Comparison of ENCODE assay signal across 8 cellular contexts in genomic region chr7:36967387-36967786, GRCh38.
A peak's percentile ranks its signal among the peaks of the same experiment; 100 is the strongest.
DNase-seq lines count a peak whose midpoint lies in the region; ATAC-seq and TF ChIP-seq lines count a peak whose summit lies in the region.

No MANE protein-coding gene starts in this region.

- ATAC-seq in activated CD8-positive, alpha-beta T cell treated with anti-CD3 and anti-CD28 coated beads for 36 hours, result no peak
- no peak for ATAC-seq in activated CD8-positive, alpha-beta T cell treated with anti-CD3 and anti-CD28 coated beads, Interleukin-2, amount 10 ng/mL, durations not matched to agents 7 days and 5 days
- peak; percentile 38 to 59 for ATAC-seq in stimulated activated naive B cell treated with anti-CD40 and anti-IgM and Interleukin-4, amounts not matched to agents 10 μg/mL and 1 μg/mL and 100 μg/mL, for 72 hours (replicated peaks)
- no peak for ATAC-seq in HG02870 (IDR thresholded peaks at IDR 0.05; ENCODE audit: unreplicated experiment)

- H3K4me3 Mint-ChIP-seq in activated CD8-positive, alpha-beta T cell treated with anti-CD3 and anti-CD28 coated beads for 36 hours, result no peak overlapping the region
- no peak overlapping the region for H3K4me3 Mint-ChIP-seq in activated CD8-positive, alpha-beta T cell treated with anti-CD3 and anti-CD28 coated beads, Interleukin-2, amount 10 ng/mL, durations not matched to agents 7 days and 5 days
- H3K4me3 Mint-ChIP-seq in stimulated activated naive B cell treated with anti-CD40 and anti-IgM and Interleukin-4, amounts not matched to agents 10 μg/mL and 1 μg/mL and 100 μg/mL, for 72 hours, result no peak overlapping the region

- intact Hi-C loops in activated CD8-positive, alpha-beta T cell treated with anti-CD3 and anti-CD28 coated beads for 36 hours (cut with micrococcal nuclease), result no loop called here

- H3K4me3 ChIP-seq in astrocyte of the spinal cord (ENCODE audit: low read depth, low read length), result no peak overlapping the region

- in situ Hi-C loops in astrocyte of the spinal cord (cut with HindIII; ENCODE audit: low sequenced_read_pairs), result no loop called here

- no peak for DNase-seq in activated CD8-positive, alpha-beta T cell treated with anti-CD3 and anti-CD28 coated beads for 36 hours
- DNase-seq in activated CD8-positive, alpha-beta T cell treated with anti-CD3 and anti-CD28 coated beads, Interleukin-2, amount 10 ng/mL, durations not matched to agents 7 days and 5 days, result no peak
- peak; percentile 63 for DNase-seq in NCI-H1092 treated with DMSO at 0.1 percent for 48 hours (lab: John Stamatoyannopoulos, UW)
- peak; percentile 71 for DNase-seq in astrocyte of the spinal cord (ENCODE audit: low read depth, low spot score)
- DNase-seq in iPS-NIHi11 (ENCODE audit: low spot score), result peak; percentile 80
- DNase-seq in stimulated activated naive B cell treated with anti-CD40 and anti-IgM and Interleukin-4, amounts not matched to agents 10 μg/mL and 1 μg/mL and 100 μg/mL, for 72 hours, result no peak
- no peak for DNase-seq in DMS79 treated with DMSO at 0.1 percent for 48 hours (lab: John Stamatoyannopoulos, UW)

- CTCF ChIA-PET in activated CD8-positive, alpha-beta T cell treated with anti-CD3 and anti-CD28 coated beads for 36 hours (lab: Charles Lee), result interaction anchor here (0.8 to 1.6 kb wide), 9 partner anchors 9 to 214 kb away, joined by 3 to 5 read pairs (median 3); no protein-coding TSS in a partner anchor
- CTCF ChIA-PET in activated CD8-positive, alpha-beta T cell treated with anti-CD3 and anti-CD28 coated beads, Interleukin-2, amount 10 ng/mL, durations not matched to agents 7 days and 5 days (lab: Charles Lee), result interaction anchor here (1.0 to 2.3 kb wide), 3 partner anchors 10 to 209 kb away, joined by 4 to 5 read pairs (median 5); no protein-coding TSS in a partner anchor

- H3K4me1 Mint-ChIP-seq in activated CD8-positive, alpha-beta T cell treated with anti-CD3 and anti-CD28 coated beads for 36 hours (ENCODE audit: low read depth), result peaks cover 48% of the 10 kb centered on the region
- peaks cover 38% of the 10 kb centered on the region for H3K4me1 Mint-ChIP-seq in activated CD8-positive, alpha-beta T cell treated with anti-CD3 and anti-CD28 coated beads, Interleukin-2, amount 10 ng/mL, durations not matched to agents 7 days and 5 days (ENCODE audit: low read depth)
- H3K4me1 Mint-ChIP-seq in stimulated activated naive B cell treated with anti-CD40 and anti-IgM and Interleukin-4, amounts not matched to agents 10 μg/mL and 1 μg/mL and 100 μg/mL, for 72 hours, result peaks cover 20 to 29% of the 10 kb centered on the region in 2 donors

- POLR2A ChIA-PET in activated CD8-positive, alpha-beta T cell treated with anti-CD3 and anti-CD28 coated beads for 36 hours (lab: Charles Lee), result no interaction called here
- POLR2A ChIA-PET in activated CD8-positive, alpha-beta T cell treated with anti-CD3 and anti-CD28 coated beads, Interleukin-2, amount 10 ng/mL, durations not matched to agents 7 days and 5 days (lab: Charles Lee), result no interaction called here

- TF ChIP-seq CTCF in activated CD8-positive, alpha-beta T cell treated with anti-CD3 and anti-CD28 coated beads for 36 hours (IDR thresholded peaks at IDR 0.05), result peak; percentile 58
- TF ChIP-seq CTCF in astrocyte of the spinal cord (IDR thresholded peaks at IDR 0.05; ENCODE audit: low read depth, low read length), result peak; percentile 89

- peaks cover 27% of the 10 kb centered on the region for H3K36me3 Mint-ChIP-seq in activated CD8-positive, alpha-beta T cell treated with anti-CD3 and anti-CD28 coated beads for 36 hours (ENCODE audit: low read depth)
- peaks cover 43% of the 10 kb centered on the region for H3K36me3 Mint-ChIP-seq in activated CD8-positive, alpha-beta T cell treated with anti-CD3 and anti-CD28 coated beads, Interleukin-2, amount 10 ng/mL, durations not matched to agents 7 days and 5 days (ENCODE audit: low read depth)
- H3K36me3 Mint-ChIP-seq in stimulated activated naive B cell treated with anti-CD40 and anti-IgM and Interleukin-4, amounts not matched to agents 10 μg/mL and 1 μg/mL and 100 μg/mL, for 72 hours, result peaks cover 3 to 21% of the 10 kb centered on the region in 2 donors

- H3K27ac Mint-ChIP-seq in activated CD8-positive, alpha-beta T cell treated with anti-CD3 and anti-CD28 coated beads for 36 hours, result no peak overlapping the region
- no peak overlapping the region for H3K27ac Mint-ChIP-seq in activated CD8-positive, alpha-beta T cell treated with anti-CD3 and anti-CD28 coated beads, Interleukin-2, amount 10 ng/mL, durations not matched to agents 7 days and 5 days
- H3K27ac Mint-ChIP-seq in stimulated activated naive B cell treated with anti-CD40 and anti-IgM and Interleukin-4, amounts not matched to agents 10 μg/mL and 1 μg/mL and 100 μg/mL, for 72 hours, result no peak overlapping the region

- no peaks in the 10 kb centered on the region for H3K27me3 Mint-ChIP-seq in activated CD8-positive, alpha-beta T cell treated with anti-CD3 and anti-CD28 coated beads for 36 hours
- no peaks in the 10 kb centered on the region for H3K27me3 Mint-ChIP-seq in activated CD8-positive, alpha-beta T cell treated with anti-CD3 and anti-CD28 coated beads, Interleukin-2, amount 10 ng/mL, durations not matched to agents 7 days and 5 days (ENCODE audit: low read depth)
- H3K27me3 Mint-ChIP-seq in stimulated activated naive B cell treated with anti-CD40 and anti-IgM and Interleukin-4, amounts not matched to agents 10 μg/mL and 1 μg/mL and 100 μg/mL, for 72 hours, result no peaks in the 10 kb centered on the region

- peaks cover 7% of the 10 kb centered on the region for H3K9me3 Mint-ChIP-seq in activated CD8-positive, alpha-beta T cell treated with anti-CD3 and anti-CD28 coated beads for 36 hours
- H3K9me3 Mint-ChIP-seq in activated CD8-positive, alpha-beta T cell treated with anti-CD3 and anti-CD28 coated beads, Interleukin-2, amount 10 ng/mL, durations not matched to agents 7 days and 5 days (ENCODE audit: insufficient read depth), result peaks cover 21% of the 10 kb centered on the region
- peaks cover 0 to 4% of the 10 kb centered on the region in 2 donors for H3K9me3 Mint-ChIP-seq in stimulated activated naive B cell treated with anti-CD40 and anti-IgM and Interleukin-4, amounts not matched to agents 10 μg/mL and 1 μg/mL and 100 μg/mL, for 72 hours

Comparison
In these comparisons a context has a peak if more than half of its experiments do, and no peak if none do; other contexts are left out.
1. ATAC-seq: peak in stimulated activated naive B cell treated with anti-CD40 and anti-IgM and Interleukin-4, amounts not matched to agents 10 μg/mL and 1 μg/mL and 100 μg/mL, for 72 hours (2 of 2); none in activated CD8-positive, alpha-beta T cell treated with anti-CD3 and anti-CD28 coated beads for 36 hours (single experiment), activated CD8-positive, alpha-beta T cell treated with anti-CD3 and anti-CD28 coated beads, Interleukin-2, amount 10 ng/mL, durations not matched to agents 7 days and 5 days (single experiment) and HG02870 (single experiment).
2. DNase-seq: peak in NCI-H1092 treated with DMSO at 0.1 percent for 48 hours (single experiment), astrocyte of the spinal cord (single experiment) and iPS-NIHi11 (single experiment); none in activated CD8-positive, alpha-beta T cell treated with anti-CD3 and anti-CD28 coated beads for 36 hours (single experiment), activated CD8-positive, alpha-beta T cell treated with anti-CD3 and anti-CD28 coated beads, Interleukin-2, amount 10 ng/mL, durations not matched to agents 7 days and 5 days (single experiment), stimulated activated naive B cell treated with anti-CD40 and anti-IgM and Interleukin-4, amounts not matched to agents 10 μg/mL and 1 μg/mL and 100 μg/mL, for 72 hours (single experiment) and DMS79 treated with DMSO at 0.1 percent for 48 hours (single experiment).